ENCODE assay signal across 20 cellular contexts in the genomic region with DNA sequence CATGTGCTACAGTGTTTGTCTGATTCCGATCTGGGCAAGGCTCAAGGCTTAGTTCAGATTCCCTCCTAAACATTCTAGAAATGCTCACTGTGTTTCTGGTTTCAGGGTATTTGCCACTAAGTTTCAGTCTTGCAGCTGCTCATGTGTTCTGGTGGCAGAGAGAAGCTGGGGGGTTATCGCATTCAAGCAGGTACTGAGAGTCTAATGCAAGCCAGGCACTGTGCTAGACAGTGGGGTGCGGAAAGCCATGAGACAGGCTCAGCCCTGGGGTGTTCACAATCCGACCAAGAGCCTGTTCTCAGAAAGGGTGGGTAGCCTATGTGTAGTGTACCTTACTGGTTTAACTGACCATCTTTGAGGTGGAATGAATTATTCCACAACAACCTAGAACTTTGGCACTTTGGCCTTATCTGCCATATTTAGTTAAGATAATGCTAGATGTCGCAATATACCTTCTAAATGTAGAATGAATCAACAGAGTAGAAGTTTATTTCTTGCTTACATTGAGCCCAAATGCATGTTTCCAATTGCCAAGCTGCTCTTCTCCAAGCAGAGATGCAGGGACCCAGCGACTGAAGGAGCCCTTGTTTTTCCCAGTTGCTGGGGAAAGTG. TPM values are rescaled to one million over a fixed set of nuclear protein-coding genes. Genes with fewer than 3 reads are reported as not detected.
DNase-seq lines count a peak whose midpoint lies in the region; ATAC-seq, FAIRE-seq and TF ChIP-seq lines count a peak whose summit lies in the region.
"Had no signal": no experiment of that assay in that cellular context is flagged by ENCODE, and none has a peak within 500 bp of the region (broad histone marks: within the 10 kb centered on the region; RNA-seq: fewer than 3 reads in every experiment).

No MANE protein-coding gene starts in this region.

- no peak overlapping the region for H2BK120ac ChIP-seq in mesendoderm (ENCODE audit: low read depth, low read length)

- H3K4me1 Mint-ChIP-seq in endodermal cell = peaks cover 30% of the 10 kb centered on the region
- no peaks in the 10 kb centered on the region for H3K4me1 Mint-ChIP-seq in CD4-positive, alpha-beta memory T cell

- intact Hi-C loops in CD4-positive, alpha-beta memory T cell (cut with micrococcal nuclease) = no loop called here

- H4K5ac ChIP-seq in mesendoderm (ENCODE audit: low read length) = no peak overlapping the region

- H3K4me3 Mint-ChIP-seq in endodermal cell = no peak overlapping the region
- no peak overlapping the region for H3K4me3 Mint-ChIP-seq in CD4-positive, alpha-beta memory T cell

- peaks cover 48% of the 10 kb centered on the region for H3K4me1 ChIP-seq in A549
- H3K4me1 ChIP-seq in KMS-11 (ENCODE audit: low read depth, poor library complexity, severe bottlenecking) = peaks cover 79% of the 10 kb centered on the region
- H3K4me1 ChIP-seq in endodermal cell (ENCODE audit: control insufficient read depth, insufficient read depth, low read length) = peaks cover 27% of the 10 kb centered on the region
- H3K4me1 ChIP-seq in mesendoderm (ENCODE audit: control insufficient read depth, low read depth, low read length) = peaks cover 7% of the 10 kb centered on the region
- H3K4me1 ChIP-seq in CD4-positive, alpha-beta memory T cell (ENCODE audit: insufficient read depth, low read length) = no peaks in the 10 kb centered on the region
- H3K4me1 ChIP-seq: HAP-1 had no signal

- no peaks in the 10 kb centered on the region for H4K20me1 ChIP-seq in KMS-11 (ENCODE audit: insufficient read depth)
- H4K20me1 ChIP-seq: BLaER1 treated with 17β-estradiol and CSF1 and Interleukin-3, amounts not matched to agents 10 nM and 100 nM had no signal

- H3K27me3 ChIP-seq in KMS-11 (ENCODE audit: insufficient read depth, low read depth) (no peaks in the 10 kb centered on the region), endodermal cell (ENCODE audit: control insufficient read depth, insufficient read depth, low read length, poor library complexity, severe bottlenecking) (no peaks in the 10 kb centered on the region), mesendoderm (ENCODE audit: insufficient read depth, low read length, poor library complexity) (no peaks in the 10 kb centered on the region)
- H3K27me3 ChIP-seq in CD4-positive, alpha-beta memory T cell (ENCODE audit: insufficient read depth, low read length) = no peaks in the 10 kb centered on the region
- H3K27me3 ChIP-seq: BLaER1 treated with 17β-estradiol and CSF1 and Interleukin-3, amounts not matched to agents 10 nM and 100 nM; MG63; SJSA1 had no signal

- no peaks in the 10 kb centered on the region for H3K79me1 ChIP-seq in mesendoderm (ENCODE audit: low read length)

- peaks cover 7% of the 10 kb centered on the region for H3K27me3 Mint-ChIP-seq in endodermal cell (ENCODE audit: insufficient read depth)
- H3K27me3 Mint-ChIP-seq in CD4-positive, alpha-beta memory T cell = no peaks in the 10 kb centered on the region

- H3K23ac ChIP-seq in mesendoderm (ENCODE audit: low read length) = no peak overlapping the region

- peak overlapping the region; percentile 62 for H3K56ac ChIP-seq in mesendoderm (ENCODE audit: low read length)

- TF ChIP-seq EP300 in A549 (IDR thresholded peaks at IDR 0.05) = no peak

- H2AK5ac ChIP-seq in mesendoderm (ENCODE audit: low read length) = peak overlapping the region; percentile 94

- H2AFZ ChIP-seq in KMS-11 (ENCODE audit: low read depth) = peak overlapping the region; percentile 35; the same call in 1 of the 2 replicates

- 97% methylated on average over 6 of the region's 6 CpGs for WGBS in A549 (ENCODE audit: missing lambda C conversion rate)
- 80 to 95% methylated on average over 2 to 6 of the region's 6 CpGs for WGBS in endodermal cell (ENCODE audit: insufficient coverage in 1 of 2, insufficient read length in 1 of 2), 2 experiments
- no CpG with 5 or more reads among the region's 6 CpGs for WGBS in mesendoderm (ENCODE audit: extremely low coverage, insufficient coverage, low lambda C conversion rate)

- H3K79me2 ChIP-seq in KMS-11 (ENCODE audit: insufficient read depth, low read depth) (no peaks in the 10 kb centered on the region), mesendoderm (ENCODE audit: control insufficient read depth, insufficient read depth, low read length) (no peaks in the 10 kb centered on the region)

- no peak for ATAC-seq in A549

- no peaks in the 10 kb centered on the region for H3K9me3 Mint-ChIP-seq in endodermal cell
- H3K9me3 Mint-ChIP-seq in CD4-positive, alpha-beta memory T cell = no peaks in the 10 kb centered on the region

- H3K4me3 ChIP-seq in A549 (no peak overlapping the region), KMS-11 (IDR thresholded peaks at IDR 0.05; ENCODE audit: insufficient read depth, low read depth, low read length) (peak overlapping the region; percentile 25), endodermal cell (ENCODE audit: low read length) (no peak overlapping the region), mesendoderm (ENCODE audit: low read length) (no peak overlapping the region)
- no peak overlapping the region for H3K4me3 ChIP-seq in CD4-positive, alpha-beta memory T cell (ENCODE audit: low read length in 2 of 2)
- H3K4me3 ChIP-seq: BLaER1 treated with 17β-estradiol and CSF1 and Interleukin-3, amounts not matched to agents 10 nM and 100 nM; HAP-1; MG63; SJSA1 had no signal

- CTCF ChIA-PET in A549 (lab: Yijun Ruan, JAX) = interaction anchor here (1.3 to 2.5 kb wide), 3 partner anchors 20 to 27 kb away, joined by 3 to 11 read pairs (median 5); no protein-coding TSS in a partner anchor
- CTCF ChIA-PET in CD4-positive, alpha-beta memory T cell (lab: Charles Lee; ENCODE audit: partially characterized antibody) = no interaction called here

- H3K36me3 Mint-ChIP-seq in endodermal cell (ENCODE audit: low read depth) = no peaks in the 10 kb centered on the region
- no peaks in the 10 kb centered on the region for H3K36me3 Mint-ChIP-seq in CD4-positive, alpha-beta memory T cell

- H3K4me2 ChIP-seq in A549 (0 out of 3 replicates have a peak overlapping the region, but pooled peaks have one; percentile 15), KMS-11 (peak overlapping the region; percentile 70), mesendoderm (ENCODE audit: low read length) (no peak overlapping the region)

- peak overlapping the region; percentile 75 for H3K4ac ChIP-seq in mesendoderm (ENCODE audit: low read depth, low read length)

- no peak overlapping the region for H4K8ac ChIP-seq in mesendoderm (ENCODE audit: low read depth, low read length)

- FAIRE-seq in A549 (lab: Jason Lieb, UNC) = no peak

- DNase-seq in A549 (ENCODE audit: low read depth in 1 of 2, low spot score in 1 of 2) (no peak), endodermal cell (no peak), mesendoderm (peak; percentile 8), DMS114 treated with DMSO at 0.1 percent for 48 hours (lab: John Stamatoyannopoulos, UW; ENCODE audit: unreplicated experiment) (no peak), NCI-H526 (lab: John Stamatoyannopoulos, UW) (no peak), NCI-H2171 treated with DMSO at 0.1 percent for 48 hours (lab: John Stamatoyannopoulos, UW) (no peak)
- no peak for DNase-seq in CD4-positive, alpha-beta memory T cell
- DNase-seq: 8988T, DMS153, EL, KG1, MG63, NCI-H1105, NCI-H187, NCI-H510A had no signal

- H3K27ac ChIP-seq in A549 (peak overlapping the region; percentile 17 to 69; a peak in 3 of 6 replicates), KMS-11 (peak overlapping the region; percentile 84), endodermal cell (ENCODE audit: low read depth, low read length) (no peak overlapping the region), mesendoderm (ENCODE audit: low read depth, low read length) (no peak overlapping the region)
- H3K27ac ChIP-seq in CD4-positive, alpha-beta memory T cell (ENCODE audit: low read depth, low read length) = no peak overlapping the region
- H3K27ac ChIP-seq: BLaER1 treated with 17β-estradiol and CSF1 and Interleukin-3, amounts not matched to agents 10 nM and 100 nM; HL-60; SJSA1 had no signal

- H3K9me3 ChIP-seq in A549 (no peaks in the 10 kb centered on the region), endodermal cell (ENCODE audit: control insufficient read depth, low read length) (no peaks in the 10 kb centered on the region)
- no peaks in the 10 kb centered on the region for H3K9me3 ChIP-seq in CD4-positive, alpha-beta memory T cell (ENCODE audit: control insufficient read depth in 1 of 2, low read length in 2 of 2)
- H3K9me3 ChIP-seq: BLaER1 treated with 17β-estradiol and CSF1 and Interleukin-3, amounts not matched to agents 10 nM and 100 nM; HAP-1; MG63; SJSA1 had no signal

- POLR2A ChIA-PET in A549 (lab: Yijun Ruan, JAX) = no interaction called here
- POLR2A ChIA-PET in CD4-positive, alpha-beta memory T cell (lab: Charles Lee; ENCODE audit: partially characterized antibody) = no interaction called here

- H3K36me3 ChIP-seq in KMS-11 (ENCODE audit: insufficient read depth) = no peaks in the 10 kb centered on the region
- H3K36me3 ChIP-seq in endodermal cell (ENCODE audit: control insufficient read depth, insufficient read depth, low read length) = no peaks in the 10 kb centered on the region
- H3K36me3 ChIP-seq in mesendoderm (ENCODE audit: control insufficient read depth, insufficient read depth, low read length) = no peaks in the 10 kb centered on the region
- no peaks in the 10 kb centered on the region for H3K36me3 ChIP-seq in CD4-positive, alpha-beta memory T cell (ENCODE audit: insufficient read depth, low read length)
- H3K36me3 ChIP-seq: BLaER1 treated with 17β-estradiol and CSF1 and Interleukin-3, amounts not matched to agents 10 nM and 100 nM; HAP-1; MG63; SJSA1 had no signal

- no peak for TF ChIP-seq RAD21 in A549 (conservative IDR thresholded peaks at IDR 0.05 in 1 of 2, IDR thresholded peaks at IDR 0.05 in 1 of 2)

- H3K9ac ChIP-seq in KMS-11 = peak overlapping the region; percentile 44; the same call in 1 of the 2 replicates
- H3K9ac ChIP-seq in endodermal cell (ENCODE audit: extremely low read depth, low read length, poor library complexity, severe bottlenecking) = no peak overlapping the region
- H3K9ac ChIP-seq in mesendoderm (ENCODE audit: low read length) = no peak overlapping the region
- H3K9ac ChIP-seq: BLaER1 treated with 17β-estradiol and CSF1 and Interleukin-3, amounts not matched to agents 10 nM and 100 nM had no signal

- peak overlapping the region; percentile 56 for H3K18ac ChIP-seq in mesendoderm (ENCODE audit: low read length)

- H2BK5ac ChIP-seq in mesendoderm (ENCODE audit: low read length) = peak overlapping the region; percentile 57

- H3K27ac Mint-ChIP-seq in endodermal cell = peak overlapping the region; percentile 69
- no peak overlapping the region for H3K27ac Mint-ChIP-seq in CD4-positive, alpha-beta memory T cell

- no peak overlapping the region for H2BK15ac ChIP-seq in mesendoderm (replicated peaks; ENCODE audit: low read depth)

- TF ChIP-seq POLR2A in A549 (IDR thresholded peaks at IDR 0.05; ENCODE audit: low read length) = no peak

- TF ChIP-seq CTCF in A549 (IDR thresholded peaks at IDR 0.05) (no peak), KMS-11 (conservative IDR thresholded peaks at IDR 0.05; ENCODE audit: low read depth, low read length) (no peak), endodermal cell (conservative IDR thresholded peaks at IDR 0.05) (no peak)

RNA-seq across cellular contexts. Expression of a gene that starts 55.2 kb away (rescaled TPM):
- polyA plus RNA-seq in A549 (2011; rRNA removed) = 19.0 and 29.3 TPM in 2 replicates
- polyA plus RNA-seq in A549 (2012; cell fraction: cytosol; rRNA removed) = 5.1 and 6.5 TPM in 2 replicates
- 7.0 and 8.2 TPM in 2 replicates for polyA plus RNA-seq in A549 (2012; cell fraction: nucleus; rRNA removed)
- 6.5 to 9.4 TPM (median 8.2 TPM) in 3 replicates for polyA plus RNA-seq in A549 (2017; fragmentation: RNase III; extraction: RNeasy Plus Mini Kit Qiagen cat#74134 plus additional on column Dnase treatment)
- 55.0 and 55.8 TPM in 2 replicates for polyA minus RNA-seq in A549 (2011; rRNA and poly(A)+ RNA removed)
- 10 to 100 TPM; 77.4 to 77.9 TPM for total RNA-seq in endodermal cell
- 28.6 TPM for polyA plus RNA-seq in endodermal cell (2013, experiment 1 of 2)
- polyA plus RNA-seq in endodermal cell (2013, experiment 2 of 2) = 27.2 TPM
- polyA plus RNA-seq in mesendoderm (2013, experiment 1 of 2) = 18.6 TPM
- 19.7 TPM for polyA plus RNA-seq in mesendoderm (2013, experiment 2 of 2)
- not detected for total RNA-seq in CD4-positive, alpha-beta memory T cell
- not detected for polyA plus RNA-seq in CD4-positive, alpha-beta memory T cell

Comparison
In these comparisons a context has a peak if more than half of its experiments do, and no peak if none do; other contexts are left out.
1. H3K27ac ChIP-seq: peak in A549 (2 of 2) and KMS-11 (single experiment); none in endodermal cell (single experiment), mesendoderm (single experiment) and CD4-positive, alpha-beta memory T cell (single experiment).
2. RNA of a gene that starts 55.2 kb away (total RNA-seq): 77.4 to 77.9 TPM in endodermal cell; not detected in CD4-positive, alpha-beta memory T cell; every median in the first group is over 10 times any median in the second.